ENCODE assay signal across 16 cellular contexts in genomic region chr1:10651377-10651776, GRCh38.
DNase-seq lines count a peak whose midpoint lies in the region; ATAC-seq and TF ChIP-seq lines count a peak whose summit lies in the region.
"Had no signal": no experiment of that assay in that cellular context is flagged by ENCODE, and none has a peak within 500 bp of the region (broad histone marks: within the 10 kb centered on the region; RNA-seq: fewer than 3 reads in every experiment).

No MANE protein-coding gene starts in this region.

- WGBS in GM23248 (ENCODE audit: low coverage in 1 of 2, low lambda C conversion rate in 2 of 2, missing lambda C conversion rate in 2 of 2), 2 experiments = 77 to 83% methylated on average over 19 to 20 of the region's 20 CpGs
- WGBS in heart right ventricle, 2 donors = 60% methylated on average over 20 of the region's 20 CpGs

- POLR2A ChIA-PET in HEK293T (lab: Yijun Ruan, JAX) = no interaction called here

- intact Hi-C loops in heart right ventricle (cut with DNase I) = loop anchor here in 1 of 10 donors (10.0 kb wide), 1 partner anchor 213 kb away; no protein-coding TSS in a partner anchor

- no peak for ATAC-seq in heart right ventricle
- ATAC-seq: heart left ventricle; stimulated activated naive CD8-positive, alpha-beta T cell treated with anti-CD3 and anti-CD28 coated beads, Interleukin-15, Interleukin-2, amounts not matched to agents 100 U/mL and 50 U/mL, for 24 hours had no signal

- H3K9me2 ChIP-seq in GM23248 (ENCODE audit: insufficient read depth) = no peaks in the 10 kb centered on the region

- no peaks in the 10 kb centered on the region for H3K79me2 ChIP-seq in GM23248 (ENCODE audit: insufficient read depth)

- H2AFZ ChIP-seq in GM23248 = no peak overlapping the region

- H3K27ac ChIP-seq in SJCRH30 (no peak overlapping the region), rectal smooth muscle tissue (ENCODE audit: low read depth, low read length) (peak overlapping the region; percentile 11), GM23248 (no peak overlapping the region), heart right ventricle (peak overlapping the region in 1 of 10 donors; percentile 15)
- H3K27ac ChIP-seq: left ventricle myocardium inferior, SK-N-MC, uterus had no signal

- H3K36me3 ChIP-seq in SJCRH30 (no peaks in the 10 kb centered on the region), rectal smooth muscle tissue (ENCODE audit: control insufficient read depth, insufficient read depth, low read length) (peaks cover 10% of the 10 kb centered on the region), GM23248 (ENCODE audit: low read depth) (no peaks in the 10 kb centered on the region), heart right ventricle (peaks cover 0 to 89% (median 12%) of the 10 kb centered on the region in 9 donors)
- H3K36me3 ChIP-seq: uterus had no signal

- no peaks in the 10 kb centered on the region for H4K20me1 ChIP-seq in GM23248 (ENCODE audit: insufficient read depth)

- no peak overlapping the region for H3K4me2 ChIP-seq in GM23248 (ENCODE audit: unreplicated experiment)

- H3K4me3 ChIP-seq in SJCRH30 = no peak overlapping the region
- no peak overlapping the region for H3K4me3 ChIP-seq in rectal smooth muscle tissue (ENCODE audit: low read length)
- no peak overlapping the region for H3K4me3 ChIP-seq in GM23248
- no peak overlapping the region for H3K4me3 ChIP-seq in heart right ventricle
- H3K4me3 ChIP-seq: heart left ventricle, left ventricle myocardium inferior, SK-N-MC, uterus had no signal

- no peak for TF ChIP-seq CTCF in heart right ventricle (IDR thresholded peaks at IDR 0.05)

- H3K4me1 ChIP-seq in SJCRH30 (no peaks in the 10 kb centered on the region), rectal smooth muscle tissue (ENCODE audit: control insufficient read depth, insufficient read depth, low read length) (peaks cover 40% of the 10 kb centered on the region), GM23248 (ENCODE audit: insufficient read depth) (no peaks in the 10 kb centered on the region), heart right ventricle (peaks cover 0 to 7% (median 0%) of the 10 kb centered on the region in 9 donors)
- H3K4me1 ChIP-seq: uterus had no signal

- in situ Hi-C loops in GM23248 (cut with MboI) = no loop called here

- no peaks in the 10 kb centered on the region for H3K9me3 ChIP-seq in SJCRH30 (replicated peaks)
- no peaks in the 10 kb centered on the region for H3K9me3 ChIP-seq in GM23248 (ENCODE audit: low read depth)
- no peaks in the 10 kb centered on the region for H3K9me3 ChIP-seq in heart right ventricle
- H3K9me3 ChIP-seq: heart left ventricle, left ventricle myocardium inferior, uterus had no signal

- no peaks in the 10 kb centered on the region for H3F3A ChIP-seq in GM23248 (ENCODE audit: insufficient read depth)

- CTCF ChIA-PET in HEK293T (lab: Yijun Ruan, JAX) = no interaction called here

- no peaks in the 10 kb centered on the region for H3K27me3 ChIP-seq in SJCRH30
- H3K27me3 ChIP-seq in rectal smooth muscle tissue (ENCODE audit: control insufficient read depth, insufficient read depth, low read length) = no peaks in the 10 kb centered on the region
- H3K27me3 ChIP-seq in GM23248 (replicated peaks; ENCODE audit: insufficient read depth) = no peaks in the 10 kb centered on the region
- H3K27me3 ChIP-seq in heart right ventricle = no peaks in the 10 kb centered on the region
- H3K27me3 ChIP-seq: heart left ventricle, uterus had no signal

- H3K9ac ChIP-seq in rectal smooth muscle tissue (ENCODE audit: low read length) (no peak overlapping the region), GM23248 (no peak overlapping the region)

- DNase-seq in Daoy (ENCODE audit: low read depth) (peak; percentile 30), SJCRH30 (peak; percentile 45 to 49), iPS-NIHi7 (ENCODE audit: extremely low spot score) (peak; percentile 69), GM23248 (no peak), HEK293T (ENCODE audit: extremely low spot score) (no peak), heart right ventricle (no peak), MV-4-11 (lab: John Stamatoyannopoulos, UW) (no peak)
- DNase-seq: activated T-cell treated with anti-CD3 and anti-CD28 coated beads, Interleukin-2, amount 50 U/mL, for 48 hours; CD4-positive, CD25-positive, alpha-beta regulatory T cell; DND-41; heart left ventricle; left ventricle myocardium inferior; stimulated activated naive CD8-positive, alpha-beta T cell treated with anti-CD3 and anti-CD28 coated beads, Interleukin-15, Interleukin-2, amounts not matched to agents 100 U/mL and 50 U/mL, for 24 hours; uterus had no signal

TF ChIP-seq in HEK293T, 16 proteins besides CTCF, POLR2A, EP300 and RAD21:
- TF ChIP-seq FOXA1 (IDR thresholded peaks at IDR 0.05) (no peak), ARNT (IDR thresholded peaks at IDR 0.05) (no peak), LEF1 (IDR thresholded peaks at IDR 0.05; ENCODE audit: borderline replicate concordance) (no peak), CTBP1 (IDR thresholded peaks at IDR 0.05; ENCODE audit: borderline replicate concordance) (no peak), ZNF384 (IDR thresholded peaks at IDR 0.05) (no peak), FOXK2 (IDR thresholded peaks at IDR 0.05) (no peak), ELF4 (IDR thresholded peaks at IDR 0.05) (no peak), L3MBTL2 (conservative IDR thresholded peaks at IDR 0.05) (no peak), SUZ12 (IDR thresholded peaks at IDR 0.05) (no peak), BHLHE40 (IDR thresholded peaks at IDR 0.05; ENCODE audit: borderline replicate concordance) (no peak), HDGF (IDR thresholded peaks at IDR 0.05; ENCODE audit: borderline replicate concordance) (no peak), PKNOX1 (IDR thresholded peaks at IDR 0.05) (no peak), NFRKB (IDR thresholded peaks at IDR 0.05) (no peak), TARDBP (IDR thresholded peaks at IDR 0.05) (no peak)

Comparison
In these comparisons a context has a peak if more than half of its experiments do, and no peak if none do; other contexts are left out.
1. DNase-seq: peak in Daoy (single experiment), SJCRH30 (2 of 2) and iPS-NIHi7 (single experiment); none in GM23248 (single experiment), HEK293T (single experiment), heart right ventricle (0 of 2) and MV-4-11 (single experiment).